Comparison of ENCODE assay signal across 8 cellular contexts in genomic region chr7:151057737-151057988, GRCh38. TPM values are rescaled to one million over a fixed set of nuclear protein-coding genes. Genes with fewer than 3 reads are reported as not detected.
A peak's percentile ranks its signal among the peaks of the same experiment; 100 is the strongest.
DNase-seq lines count a peak whose midpoint lies in the region; ATAC-seq and TF ChIP-seq lines count a peak whose summit lies in the region.

Gene CDK5 (minus strand): TSS chr7:151057897. CDS start chr7:151057848, 49 bp downstream.

- intact Hi-C loops in right lobe of liver (cut with DNase I) (no loop called here), thyroid gland (cut with DNase I) (no loop called here)

- no peaks in the 10 kb centered on the region for H3K27me3 Mint-ChIP-seq in activated T-cell treated with anti-CD3 and anti-CD28 coated beads, Interleukin-2, amount 50 U/mL, for 4 hours (ENCODE audit: low read depth)

- peaks cover 34% of the 10 kb centered on the region for H3K4me1 Mint-ChIP-seq in activated T-cell treated with anti-CD3 and anti-CD28 coated beads, Interleukin-2, amount 50 U/mL, for 4 hours (ENCODE audit: low read depth)

- no peaks in the 10 kb centered on the region for H3K36me3 Mint-ChIP-seq in activated T-cell treated with anti-CD3 and anti-CD28 coated beads, Interleukin-2, amount 50 U/mL, for 4 hours (ENCODE audit: insufficient read depth)

- H3K4me3 ChIP-seq in astrocyte of the spinal cord (ENCODE audit: low read depth, low read length) (peak within 1 kb of the TSS; percentile 64), right lobe of liver (peak within 1 kb of the TSS; percentile 72 to 92 (median 87)), thyroid gland (replicated peaks in 1 of 3) (peak within 1 kb of the TSS; percentile 31 to 91 (median 57))

- TF ChIP-seq CTCF in astrocyte of the spinal cord (IDR thresholded peaks at IDR 0.05; ENCODE audit: low read depth, low read length) (no peak), right lobe of liver (IDR thresholded peaks at IDR 0.05) (no peak), thyroid gland (IDR thresholded peaks at IDR 0.05) (no peak)

- H3K9me3 Mint-ChIP-seq in activated T-cell treated with anti-CD3 and anti-CD28 coated beads, Interleukin-2, amount 50 U/mL, for 4 hours: no peaks in the 10 kb centered on the region

- H3K9me3 ChIP-seq in right lobe of liver (no peaks in the 10 kb centered on the region), thyroid gland (no peaks in the 10 kb centered on the region)

- H3K4me1 ChIP-seq in right lobe of liver (peaks cover 0 to 34% (median 13%) of the 10 kb centered on the region in 4 donors), thyroid gland (peaks cover 35 to 43% of the 10 kb centered on the region in 2 donors)

- H3K4me3 Mint-ChIP-seq in activated T-cell treated with anti-CD3 and anti-CD28 coated beads, Interleukin-2, amount 50 U/mL, for 4 hours: peak within 1 kb of the TSS; percentile 92

- H3K27ac ChIP-seq in right lobe of liver (peak within 1 kb of the TSS; percentile 89 to 96 (median 94)), thyroid gland (peak within 1 kb of the TSS; percentile 88 to 98 (median 92))

- DNase-seq in activated T-cell treated with anti-CD3 and anti-CD28 coated beads, Interleukin-2, amount 50 U/mL, for 4 hours: no peak
- DNase-seq in activated T-cell treated with anti-CD3 and anti-CD28 coated beads, Interleukin-2, amount 50 U/mL, for 48 hours: no peak
- DNase-seq in astrocyte of the spinal cord (ENCODE audit: low read depth, low spot score) (no peak), right lobe of liver (no peak), thyroid gland (no peak), NCI-H446 treated with DMSO at 0.1 percent for 48 hours (lab: John Stamatoyannopoulos, UW) (no peak), NCI-H1092 (lab: John Stamatoyannopoulos, UW) (no peak), activated gamma-delta T cell (lab: John Stamatoyannopoulos, UW) (no peak)

- ATAC-seq in activated T-cell treated with anti-CD3 and anti-CD28 coated beads, Interleukin-2, amount 50 U/mL, for 4 hours: no peak
- no peak for ATAC-seq in right lobe of liver

- H3K27me3 ChIP-seq in right lobe of liver: no peaks in the 10 kb centered on the region
- no peaks in the 10 kb centered on the region for H3K27me3 ChIP-seq in thyroid gland

- in situ Hi-C loops in astrocyte of the spinal cord (cut with HindIII; ENCODE audit: low sequenced_read_pairs): no loop called here

- no peak for TF ChIP-seq POLR2A in right lobe of liver (IDR thresholded peaks at IDR 0.05)
- TF ChIP-seq POLR2A in thyroid gland (IDR thresholded peaks at IDR 0.05): no peak

- 0% methylated on average over 17 of the region's 18 CpGs for WGBS in right lobe of liver (ENCODE audit: insufficient coverage, low coverage, low lambda C conversion rate, missing lambda C conversion rate)
- 0% methylated on average over 12 to 18 of the region's 18 CpGs for WGBS in thyroid gland, 2 donors

- H3K36me3 ChIP-seq in right lobe of liver (no peaks in the 10 kb centered on the region), thyroid gland (no peaks in the 10 kb centered on the region)

RNA-seq across cellular contexts. Expression of gene CDK5, which starts in this region (rescaled TPM):
- 10 to 100 TPM; 14.1 to 15.0 (median 14.3) TPM for total RNA-seq in activated T-cell treated with anti-CD3 and anti-CD28 coated beads, Interleukin-2, amount 50 U/mL, for 4 hours
- total RNA-seq in right lobe of liver (1 to 10 TPM; 5.0 to 9.6 (median 6.1) TPM), thyroid gland (10 to 100 TPM in 2 of 4 donors, 1 to 10 TPM in 2; 5.3 to 17.4 (median 9.6) TPM)
